Comparison of ENCODE assay signal across 1 cellular context in genomic region chr12:120292661-120293531, GRCh38.
TF ChIP-seq lines count a peak whose summit lies in the region.

Gene RNU4-1 (minus strand): TSS chr12:120293237.

TF ChIP-seq in K562, 482 proteins besides CTCF, POLR2A, EP300 and RAD21 (continued from another document):
- TF ChIP-seq DLX4 (CRISPR knock-in tag; IDR thresholded peaks at IDR 0.05) (0 out of 2 replicates have a peak, but pooled peaks have one; percentile 10), NCOR1 (IDR thresholded peaks at IDR 0.05) (peak; percentile 94), MTA2 (IDR thresholded peaks at IDR 0.05; ENCODE audit: low read depth) (no peak; the same call in 1 of the 2 replicates)
- TF ChIP-seq, protein P1, sequence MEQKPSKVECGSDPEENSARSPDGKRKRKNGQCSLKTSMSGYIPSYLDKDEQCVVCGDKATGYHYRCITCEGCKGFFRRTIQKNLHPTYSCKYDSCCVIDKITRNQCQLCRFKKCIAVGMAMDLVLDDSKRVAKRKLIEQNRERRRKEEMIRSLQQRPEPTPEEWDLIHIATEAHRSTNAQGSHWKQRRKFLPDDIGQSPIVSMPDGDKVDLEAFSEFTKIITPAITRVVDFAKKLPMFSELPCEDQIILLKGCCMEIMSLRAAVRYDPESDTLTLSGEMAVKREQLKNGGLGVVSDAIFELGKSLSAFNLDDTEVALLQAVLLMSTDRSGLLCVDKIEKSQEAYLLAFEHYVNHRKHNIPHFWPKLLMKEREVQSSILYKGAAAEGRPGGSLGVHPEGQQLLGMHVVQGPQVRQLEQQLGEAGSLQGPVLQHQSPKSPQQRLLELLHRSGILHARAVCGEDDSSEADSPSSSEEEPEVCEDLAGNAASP (IDR thresholded peaks at IDR 0.05): no peak
